In genomic region chr9:82090041-82090440, GRCh38 we compare ENCODE assay signal across 18 cellular contexts.
"Had no signal": no experiment of that assay in that cellular context is flagged by ENCODE, and none has a peak within 500 bp of the region (broad histone marks: within the 10 kb centered on the region; RNA-seq: fewer than 3 reads in every experiment).

No MANE protein-coding gene starts in this region.

- H3K27me3 ChIP-seq: brain microvascular endothelial cell had no signal

- DNase-seq: activated CD4-positive, alpha-beta memory T cell treated with anti-CD3 and anti-CD28 coated beads for 36 hours; activated CD4-positive, alpha-beta T cell treated with anti-CD3 and anti-CD28 coated beads, Interleukin-2, amount 10 ng/mL, durations not matched to agents 7 days and 5 days; activated CD4-positive, CD25-positive, alpha-beta regulatory T cell; activated CD8-positive, alpha-beta memory T cell treated with anti-CD3 and anti-CD28 coated beads for 24 hours; activated gamma-delta T cell; activated naive CD4-positive, alpha-beta T cell treated with anti-CD3 and anti-CD28 coated beads for 36 hours; activated T-cell treated with anti-CD3 and anti-CD28 coated beads, Interleukin-2, amount 50 U/mL, for 4 hours; amygdala; brain microvascular endothelial cell; cerebellar nuclear complex; KG1; NCI-H1048; NCI-H187; NCI-H446; NCI-H524; T-cell had no signal

- ATAC-seq: activated T-cell treated with anti-CD3 and anti-CD28 coated beads, Interleukin-2, amount 50 U/mL, for 4 hours; T-cell had no signal

- H3K27ac ChIP-seq: brain microvascular endothelial cell, SK-N-MC, VCaP had no signal

- H3K4me3 ChIP-seq: SK-N-MC had no signal

- H3K36me3 ChIP-seq: brain microvascular endothelial cell had no signal
